9 cellular contexts compared by ENCODE assay signal in genomic region chr6:83479389-83479788, GRCh38. TPM values are rescaled to one million over a fixed set of nuclear protein-coding genes. Genes with fewer than 3 reads are reported as not detected.
"Had no signal": no experiment of that assay in that cellular context is flagged by ENCODE, and none has a peak within 500 bp of the region (broad histone marks: within the 10 kb centered on the region; RNA-seq: fewer than 3 reads in every experiment).

No MANE protein-coding gene starts in this region.

- H3K36me3 ChIP-seq: HAP-1 had no signal

- FAIRE-seq: HTR-8/SVneo had no signal

- H3K27ac ChIP-seq: GM23248 had no signal

- DNase-seq: GM23248, GOT3, H7, KBM-7 had no signal

- H3K9me3 ChIP-seq: HAP-1 had no signal

- H3K4me3 ChIP-seq: GM23248, HAP-1 had no signal

- ATAC-seq: HCT116 had no signal

RNA-seq across cellular contexts. Expression of gene PRSS35, which starts 32.9 kb away (rescaled TPM):
- total RNA-seq: GM23248, H4, HT-29 had no signal
